In the genomic region with DNA sequence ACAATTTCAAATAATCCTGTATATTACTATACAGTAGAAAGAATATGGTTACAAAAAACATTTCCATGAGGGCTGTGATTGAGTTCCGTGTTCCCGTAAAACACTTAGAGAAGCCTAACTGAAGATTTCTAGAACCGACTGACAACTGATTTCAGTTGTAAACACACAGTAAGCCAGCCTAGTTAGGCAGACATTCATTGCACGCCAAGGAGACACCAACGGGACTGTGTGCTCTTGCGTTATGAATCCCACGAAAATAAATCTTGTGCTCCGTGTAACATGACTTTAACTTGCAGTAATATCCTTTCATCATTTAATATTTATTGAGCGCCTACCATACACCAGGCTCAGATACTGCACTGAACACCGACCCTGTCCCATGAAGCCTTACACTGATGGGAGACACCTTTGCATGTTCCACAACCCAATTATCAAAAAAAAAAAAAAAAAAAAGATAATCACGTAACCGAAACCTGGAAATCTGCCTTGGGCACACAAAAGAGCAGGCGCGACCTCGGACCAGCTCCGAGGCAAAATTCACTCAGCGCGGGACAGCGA, we compare ENCODE assay signal across 8 cellular contexts. TPM values are rescaled to one million over a fixed set of nuclear protein-coding genes. Genes with fewer than 3 reads are reported as not detected.
DNase-seq lines count a peak whose midpoint lies in the region; ATAC-seq lines count a peak whose summit lies in the region.

No MANE protein-coding gene starts in this region.

- H3K36me3 ChIP-seq in iPS-20b (ENCODE audit: insufficient read depth, low read depth, low read length), result no peaks in the 10 kb centered on the region; the same call in 1 of the 2 replicates

- H3K27me3 Mint-ChIP-seq in activated T-helper 2 cell treated with anti-CD3 and anti-CD28 coated beads, Interferon-gamma antibody, Interleukin-2, Interleukin-4, amounts not matched to agents 10 μg/mL and 5 μg/mL and 100 μg/mL, durations not matched to agents 14 hours and 24 hours and 36 hours (ENCODE audit: low read depth), result no peaks in the 10 kb centered on the region
- no peaks in the 10 kb centered on the region for H3K27me3 Mint-ChIP-seq in stimulated activated naive CD8-positive, alpha-beta T cell treated with anti-CD3 and anti-CD28 coated beads, Interleukin-15, amount 100 ng/mL, for 72 hours

- peak overlapping the region; percentile 96 for H3K4me3 ChIP-seq in iPS-20b (ENCODE audit: low read length)

- peaks cover 30% of the 10 kb centered on the region for H3K4me1 Mint-ChIP-seq in activated T-helper 2 cell treated with anti-CD3 and anti-CD28 coated beads, Interferon-gamma antibody, Interleukin-2, Interleukin-4, amounts not matched to agents 10 μg/mL and 5 μg/mL and 100 μg/mL, durations not matched to agents 14 hours and 24 hours and 36 hours (ENCODE audit: low read depth)
- peaks cover 34% of the 10 kb centered on the region for H3K4me1 Mint-ChIP-seq in stimulated activated naive CD8-positive, alpha-beta T cell treated with anti-CD3 and anti-CD28 coated beads, Interleukin-15, amount 100 ng/mL, for 72 hours

- intact Hi-C loops in activated T-helper 2 cell treated with anti-CD3 and anti-CD28 coated beads, Interferon-gamma antibody, Interleukin-2, Interleukin-4, amounts not matched to agents 10 μg/mL and 5 μg/mL and 100 μg/mL, durations not matched to agents 14 hours and 24 hours and 36 hours (cut with micrococcal nuclease), result loop anchor here (1.0 to 5.0 kb wide), 4 partner anchors 76 to 370 kb away; a partner anchor contains a TSS

- H3K27ac Mint-ChIP-seq in activated T-helper 2 cell treated with anti-CD3 and anti-CD28 coated beads, Interferon-gamma antibody, Interleukin-2, Interleukin-4, amounts not matched to agents 10 μg/mL and 5 μg/mL and 100 μg/mL, durations not matched to agents 14 hours and 24 hours and 36 hours, result peak overlapping the region; percentile 93
- peak overlapping the region; percentile 98 to 99 for H3K27ac Mint-ChIP-seq in stimulated activated naive CD8-positive, alpha-beta T cell treated with anti-CD3 and anti-CD28 coated beads, Interleukin-15, amount 100 ng/mL, for 72 hours

- peak; percentile 36 for ATAC-seq in GM19455 (IDR thresholded peaks at IDR 0.05; ENCODE audit: unreplicated experiment)
- ATAC-seq in HG03520 (IDR thresholded peaks at IDR 0.05; ENCODE audit: unreplicated experiment), result peak; percentile 19
- peak; percentile 19 for ATAC-seq in stimulated activated naive CD8-positive, alpha-beta T cell treated with anti-CD3 and anti-CD28 coated beads, Interleukin-15, amount 100 ng/mL, for 72 hours

- DNase-seq in D341Med (ENCODE audit: low spot score), result peak; percentile 29
- DNase-seq in activated T-helper 2 cell treated with anti-CD3 and anti-CD28 coated beads, Interferon-gamma antibody, Interleukin-2, Interleukin-4, amounts not matched to agents 10 μg/mL and 5 μg/mL and 100 μg/mL, durations not matched to agents 14 hours and 24 hours and 36 hours (ENCODE audit: low spot score), result no peak
- DNase-seq in stimulated activated naive CD8-positive, alpha-beta T cell treated with anti-CD3 and anti-CD28 coated beads, Interleukin-15, amount 100 ng/mL, for 72 hours, result no peak
- DNase-seq in iPS-NIHi11 (ENCODE audit: low spot score), result no peak
- no peak for DNase-seq in medulla oblongata (ENCODE audit: extremely low spot score)

- H3K4me1 ChIP-seq in iPS-20b (ENCODE audit: insufficient read depth, low read length), result peaks cover 15% of the 10 kb centered on the region

- peaks cover 5% of the 10 kb centered on the region for H3K36me3 Mint-ChIP-seq in activated T-helper 2 cell treated with anti-CD3 and anti-CD28 coated beads, Interferon-gamma antibody, Interleukin-2, Interleukin-4, amounts not matched to agents 10 μg/mL and 5 μg/mL and 100 μg/mL, durations not matched to agents 14 hours and 24 hours and 36 hours (ENCODE audit: low read depth)

- H3K9me3 Mint-ChIP-seq in activated T-helper 2 cell treated with anti-CD3 and anti-CD28 coated beads, Interferon-gamma antibody, Interleukin-2, Interleukin-4, amounts not matched to agents 10 μg/mL and 5 μg/mL and 100 μg/mL, durations not matched to agents 14 hours and 24 hours and 36 hours, result no peaks in the 10 kb centered on the region
- H3K9me3 Mint-ChIP-seq in stimulated activated naive CD8-positive, alpha-beta T cell treated with anti-CD3 and anti-CD28 coated beads, Interleukin-15, amount 100 ng/mL, for 72 hours, result no peaks in the 10 kb centered on the region

- H3K4me3 Mint-ChIP-seq in activated T-helper 2 cell treated with anti-CD3 and anti-CD28 coated beads, Interferon-gamma antibody, Interleukin-2, Interleukin-4, amounts not matched to agents 10 μg/mL and 5 μg/mL and 100 μg/mL, durations not matched to agents 14 hours and 24 hours and 36 hours (ENCODE audit: low read depth), result peak overlapping the region; percentile 93
- H3K4me3 Mint-ChIP-seq in stimulated activated naive CD8-positive, alpha-beta T cell treated with anti-CD3 and anti-CD28 coated beads, Interleukin-15, amount 100 ng/mL, for 72 hours, result peak overlapping the region; percentile 98 to 99

- H3K27ac ChIP-seq in iPS-20b (ENCODE audit: low read length), result no peak overlapping the region

- no peaks in the 10 kb centered on the region for H3K9me3 ChIP-seq in iPS-20b (ENCODE audit: insufficient read depth, low read depth, low read length)

- peak overlapping the region; percentile 92 for H3K9ac ChIP-seq in iPS-20b (ENCODE audit: low read depth, low read length)

- no peaks in the 10 kb centered on the region for H3K27me3 ChIP-seq in iPS-20b (ENCODE audit: insufficient read depth, low read length)

RNA-seq across cellular contexts. Expression of a gene that starts 0.4 kb away (rescaled TPM):
- total RNA-seq in activated T-helper 2 cell treated with anti-CD3 and anti-CD28 coated beads, Interferon-gamma antibody, Interleukin-2, Interleukin-4, amounts not matched to agents 10 μg/mL and 5 μg/mL and 100 μg/mL, durations not matched to agents 14 hours and 24 hours and 36 hours, result 20.2 and 21.6 TPM in 2 replicates
